ENCODE assay signal across 1 cellular context in genomic region chr22:29310065-29310862, GRCh38.
TF ChIP-seq lines count a peak whose summit lies in the region.

No MANE protein-coding gene starts in this region.

TF ChIP-seq in A549, 52 proteins besides CTCF, POLR2A, EP300 and RAD21 (continued from another document):
- TF ChIP-seq ELK1 (IDR thresholded peaks at IDR 0.05; ENCODE audit: low read depth, low read length) = no peak
- no peak for TF ChIP-seq FOXS1 (CRISPR knock-in tag; IDR thresholded peaks at IDR 0.05)
- TF ChIP-seq FOSL2 (IDR thresholded peaks at IDR 0.05) = no peak
- TF ChIP-seq FOSL2 (CRISPR knock-in tag; IDR thresholded peaks at IDR 0.05) = no peak
